ENCODE assay signal across 8 cellular contexts in genomic region chr21:6154524-6155320, GRCh38.
DNase-seq lines count a peak whose midpoint lies in the region; ATAC-seq and TF ChIP-seq lines count a peak whose summit lies in the region.
"Not testable (repeated sequence)": the region's sequence is repeated elsewhere in the genome, so short reads cannot be mapped to it uniquely, and the experiment has no call there.

No MANE protein-coding gene starts in this region.

- not testable (repeated sequence) for H3K9me3 ChIP-seq in CD4-positive, CD25-positive, alpha-beta regulatory T cell (ENCODE audit: control insufficient read depth in 2 of 2, low read length in 2 of 2); heart right ventricle; left lung; naive thymus-derived CD4-positive, alpha-beta T cell (ENCODE audit: control insufficient read depth in 2 of 3, low read length in 3 of 3)

- CTCF ChIA-PET in activated B cell treated with CpG ODN at 0.5 μM for 24 hours (lab: Charles Lee); naive thymus-derived CD4-positive, alpha-beta T cell (lab: Charles Lee): not testable (repeated sequence)

- not testable (repeated sequence) for H3K4me3 Mint-ChIP-seq in CD4-positive, CD25-positive, alpha-beta regulatory T cell; activated B cell treated with CpG ODN at 0.5 μM for 24 hours; activated T-helper 17 cell treated with anti-CD3 and anti-CD28 coated beads, Interleukin-2, amount 50 U/mL, for 72 hours; naive thymus-derived CD4-positive, alpha-beta T cell; stimulated activated effector memory CD8-positive, alpha-beta T cell treated with anti-CD3 and anti-CD28 coated beads, Interleukin-12 subunit alpha, Interleukin-12 subunit beta, amount 100 ng/mL, for 72 hours

- H3K4me1 Mint-ChIP-seq in CD4-positive, CD25-positive, alpha-beta regulatory T cell; activated B cell treated with CpG ODN at 0.5 μM for 24 hours; activated T-helper 17 cell treated with anti-CD3 and anti-CD28 coated beads, Interleukin-2, amount 50 U/mL, for 72 hours; naive thymus-derived CD4-positive, alpha-beta T cell; stimulated activated effector memory CD8-positive, alpha-beta T cell treated with anti-CD3 and anti-CD28 coated beads, Interleukin-12 subunit alpha, Interleukin-12 subunit beta, amount 100 ng/mL, for 72 hours: not testable (repeated sequence)

- ATAC-seq in CD4-positive, CD25-positive, alpha-beta regulatory T cell (ENCODE audit: low read depth in 2 of 2) = peak; percentile 65 to 74
- ATAC-seq in activated B cell treated with CpG ODN at 0.5 μM for 24 hours (ENCODE audit: low read depth) (peak; percentile 59), heart right ventricle (peak; percentile 63 to 89 (median 82)), left lung (peak; percentile 71)
- peak; percentile 35 for ATAC-seq in activated T-helper 17 cell treated with anti-CD3 and anti-CD28 coated beads, Interleukin-2, amount 50 U/mL, for 72 hours (replicated peaks)
- peak; percentile 92 for ATAC-seq in naive thymus-derived CD4-positive, alpha-beta T cell
- peak; percentile 57 for ATAC-seq in stimulated activated effector memory CD8-positive, alpha-beta T cell treated with anti-CD3 and anti-CD28 coated beads, Interleukin-12 subunit alpha, Interleukin-12 subunit beta, amount 100 ng/mL, for 72 hours

- not testable (repeated sequence) for H3K9me3 Mint-ChIP-seq in CD4-positive, CD25-positive, alpha-beta regulatory T cell; activated B cell treated with CpG ODN at 0.5 μM for 24 hours; activated T-helper 17 cell treated with anti-CD3 and anti-CD28 coated beads, Interleukin-2, amount 50 U/mL, for 72 hours; naive thymus-derived CD4-positive, alpha-beta T cell; stimulated activated effector memory CD8-positive, alpha-beta T cell treated with anti-CD3 and anti-CD28 coated beads, Interleukin-12 subunit alpha, Interleukin-12 subunit beta, amount 100 ng/mL, for 72 hours

- not testable (repeated sequence) for H3K36me3 Mint-ChIP-seq in CD4-positive, CD25-positive, alpha-beta regulatory T cell; activated B cell treated with CpG ODN at 0.5 μM for 24 hours (ENCODE audit: low read depth); activated T-helper 17 cell treated with anti-CD3 and anti-CD28 coated beads, Interleukin-2, amount 50 U/mL, for 72 hours (ENCODE audit: low read depth); naive thymus-derived CD4-positive, alpha-beta T cell; stimulated activated effector memory CD8-positive, alpha-beta T cell treated with anti-CD3 and anti-CD28 coated beads, Interleukin-12 subunit alpha, Interleukin-12 subunit beta, amount 100 ng/mL, for 72 hours

- H3K27me3 Mint-ChIP-seq in CD4-positive, CD25-positive, alpha-beta regulatory T cell; activated B cell treated with CpG ODN at 0.5 μM for 24 hours; activated T-helper 17 cell treated with anti-CD3 and anti-CD28 coated beads, Interleukin-2, amount 50 U/mL, for 72 hours; naive thymus-derived CD4-positive, alpha-beta T cell: not testable (repeated sequence)

- not testable (repeated sequence) for H3K36me3 ChIP-seq in CD4-positive, CD25-positive, alpha-beta regulatory T cell (ENCODE audit: control insufficient read depth, insufficient read depth, low read length); heart right ventricle; left lung; naive thymus-derived CD4-positive, alpha-beta T cell (ENCODE audit: control insufficient read depth in 2 of 3, insufficient read depth in 3 of 3, low read length in 3 of 3)

- DNase-seq in CD4-positive, CD25-positive, alpha-beta regulatory T cell; activated B cell treated with CpG ODN at 0.5 μM for 24 hours; heart right ventricle; left lung; naive thymus-derived CD4-positive, alpha-beta T cell; stimulated activated effector memory CD8-positive, alpha-beta T cell treated with anti-CD3 and anti-CD28 coated beads, Interleukin-12 subunit alpha, Interleukin-12 subunit beta, amount 100 ng/mL, for 72 hours (ENCODE audit: low spot score in 2 of 2): not testable (repeated sequence)
- peak in 6 of 10 donors; percentile 3 to 36 (median 26) for DNase-seq in dorsolateral prefrontal cortex

- not testable (repeated sequence) for H3K27me3 ChIP-seq in CD4-positive, CD25-positive, alpha-beta regulatory T cell (ENCODE audit: control insufficient read depth, insufficient read depth, low read length); dorsolateral prefrontal cortex; heart right ventricle; left lung; naive thymus-derived CD4-positive, alpha-beta T cell (ENCODE audit: control insufficient read depth in 2 of 2, insufficient read depth in 2 of 2, low read length in 2 of 2)

- POLR2A ChIA-PET in activated B cell treated with CpG ODN at 0.5 μM for 24 hours (lab: Charles Lee); naive thymus-derived CD4-positive, alpha-beta T cell (lab: Charles Lee): not testable (repeated sequence)

- not testable (repeated sequence) for H3K4me1 ChIP-seq in CD4-positive, CD25-positive, alpha-beta regulatory T cell (ENCODE audit: control insufficient read depth, insufficient read depth, low read length, poor library complexity, severe bottlenecking); heart right ventricle; left lung; naive thymus-derived CD4-positive, alpha-beta T cell (ENCODE audit: control insufficient read depth in 2 of 2, insufficient read depth in 2 of 2, low read length in 2 of 2)

- not testable (repeated sequence) for H3K27ac ChIP-seq in CD4-positive, CD25-positive, alpha-beta regulatory T cell (ENCODE audit: insufficient read depth, low read length, poor library complexity, severe bottlenecking); dorsolateral prefrontal cortex; heart right ventricle; left lung; naive thymus-derived CD4-positive, alpha-beta T cell (ENCODE audit: low read depth, low read length)

- intact Hi-C loops in activated B cell treated with CpG ODN at 0.5 μM for 24 hours (cut with micrococcal nuclease); dorsolateral prefrontal cortex (cut with DNase I); heart right ventricle (cut with DNase I); left lung (cut with DNase I); naive thymus-derived CD4-positive, alpha-beta T cell (cut with micrococcal nuclease): not testable (repeated sequence)

- WGBS in heart right ventricle, 2 donors = 24 to 43% methylated on average over 1 to 5 of the region's 30 CpGs

- not testable (repeated sequence) for H3K4me3 ChIP-seq in CD4-positive, CD25-positive, alpha-beta regulatory T cell (ENCODE audit: low read depth, low read length); dorsolateral prefrontal cortex; heart right ventricle; left lung; naive thymus-derived CD4-positive, alpha-beta T cell (ENCODE audit: low read length)

- not testable (repeated sequence) for TF ChIP-seq CTCF in activated B cell treated with CpG ODN at 0.5 μM for 24 hours (IDR thresholded peaks at IDR 0.05); dorsolateral prefrontal cortex (IDR thresholded peaks at IDR 0.05 in 54 of 56, conservative IDR thresholded peaks at IDR 0.05 in 2 of 56; ENCODE audit: low read depth in 1 of 56, partially characterized antibody in 56 of 56); heart right ventricle (IDR thresholded peaks at IDR 0.05); left lung (IDR thresholded peaks at IDR 0.05)

- not testable (repeated sequence) for H3K27ac Mint-ChIP-seq in CD4-positive, CD25-positive, alpha-beta regulatory T cell; activated B cell treated with CpG ODN at 0.5 μM for 24 hours; activated T-helper 17 cell treated with anti-CD3 and anti-CD28 coated beads, Interleukin-2, amount 50 U/mL, for 72 hours; naive thymus-derived CD4-positive, alpha-beta T cell; stimulated activated effector memory CD8-positive, alpha-beta T cell treated with anti-CD3 and anti-CD28 coated beads, Interleukin-12 subunit alpha, Interleukin-12 subunit beta, amount 100 ng/mL, for 72 hours

Comparison
In these comparisons a context has a peak if more than half of its experiments do, and no peak if none do; other contexts are left out.
1. ATAC-seq: peak in every context shown above with its lines; median percentile 92 in naive thymus-derived CD4-positive, alpha-beta T cell; 82 in heart right ventricle; 71 in left lung; 70 in CD4-positive, CD25-positive, alpha-beta regulatory T cell; 59 in activated B cell treated with CpG ODN at 0.5 μM for 24 hours; 57 in stimulated activated effector memory CD8-positive, alpha-beta T cell treated with anti-CD3 and anti-CD28 coated beads, Interleukin-12 subunit alpha, Interleukin-12 subunit beta, amount 100 ng/mL, for 72 hours; 35 in activated T-helper 17 cell treated with anti-CD3 and anti-CD28 coated beads, Interleukin-2, amount 50 U/mL, for 72 hours.